In the genomic region with DNA sequence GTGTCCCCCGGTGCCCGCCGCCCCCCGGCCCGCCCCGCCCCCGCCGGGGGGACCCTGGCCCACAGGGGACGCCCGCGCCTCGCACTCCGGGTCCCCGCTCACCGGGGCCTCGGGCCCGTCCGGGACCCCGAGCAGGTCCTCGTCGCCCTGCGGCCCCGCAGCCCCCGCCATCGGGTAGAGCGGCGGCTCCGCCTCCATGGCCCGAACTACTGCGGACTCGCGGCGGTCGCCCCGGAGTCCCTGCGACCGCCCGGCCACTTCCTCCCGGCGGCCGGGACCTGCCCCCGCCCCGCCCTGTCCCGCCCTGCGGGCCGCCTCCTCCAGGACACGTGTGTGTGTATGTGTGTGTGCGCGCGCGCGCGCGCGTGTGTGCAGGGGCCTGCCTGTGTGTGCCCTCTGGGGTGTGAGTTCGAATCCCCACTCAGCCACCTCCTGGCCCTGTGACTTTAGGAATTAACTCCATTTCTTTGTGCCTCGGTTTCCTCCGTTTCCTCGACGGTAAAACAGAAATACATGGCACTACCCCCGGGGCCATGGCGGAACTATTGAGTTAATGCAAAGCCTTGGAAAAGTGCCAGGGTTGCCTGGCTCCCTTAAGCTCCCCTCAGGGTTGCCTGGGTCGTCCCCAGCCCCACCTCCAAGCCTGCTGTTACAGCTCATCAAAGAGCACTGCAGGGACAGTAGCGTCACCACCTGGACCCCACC, we compare ENCODE assay signal across 8 cellular contexts. TPM values are rescaled to one million over a fixed set of nuclear protein-coding genes. Genes with fewer than 3 reads are reported as not detected.
DNase-seq lines count a peak whose midpoint lies in the region; ATAC-seq and TF ChIP-seq lines count a peak whose summit lies in the region.

A gene with protein sequence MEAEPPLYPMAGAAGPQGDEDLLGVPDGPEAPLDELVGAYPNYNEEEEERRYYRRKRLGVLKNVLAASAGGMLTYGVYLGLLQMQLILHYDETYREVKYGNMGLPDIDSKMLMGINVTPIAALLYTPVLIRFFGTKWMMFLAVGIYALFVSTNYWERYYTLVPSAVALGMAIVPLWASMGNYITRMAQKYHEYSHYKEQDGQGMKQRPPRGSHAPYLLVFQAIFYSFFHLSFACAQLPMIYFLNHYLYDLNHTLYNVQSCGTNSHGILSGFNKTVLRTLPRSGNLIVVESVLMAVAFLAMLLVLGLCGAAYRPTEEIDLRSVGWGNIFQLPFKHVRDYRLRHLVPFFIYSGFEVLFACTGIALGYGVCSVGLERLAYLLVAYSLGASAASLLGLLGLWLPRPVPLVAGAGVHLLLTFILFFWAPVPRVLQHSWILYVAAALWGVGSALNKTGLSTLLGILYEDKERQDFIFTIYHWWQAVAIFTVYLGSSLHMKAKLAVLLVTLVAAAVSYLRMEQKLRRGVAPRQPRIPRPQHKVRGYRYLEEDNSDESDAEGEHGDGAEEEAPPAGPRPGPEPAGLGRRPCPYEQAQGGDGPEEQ (minus strand): TSS at position 252 of the 705 bp plus-strand sequence. CDS start 54 bp downstream, at position 198.

- no peak for TF ChIP-seq EP300 in suprapubic skin (IDR thresholded peaks at IDR 0.05)

- H3K36me3 ChIP-seq in suprapubic skin, result no peaks in the 10 kb centered on the region

- TF ChIP-seq POLR2A in Raji (IDR thresholded peaks at IDR 0.05; ENCODE audit: insufficient read depth, low read depth, low read length) (peak; percentile 79), suprapubic skin (IDR thresholded peaks at IDR 0.05) (no peak)

- DNase-seq in AG09309 (ENCODE audit: low read depth) (no peak), foreskin keratinocyte (peak in 1 of 2 donors; percentile 57), nucleus accumbens (lab: John Stamatoyannopoulos, UW) (peak in 43 of 56 donors; percentile 16 to 79 (median 44)), suprapubic skin (ENCODE audit: low spot score in 2 of 2) (peak; percentile 92 to 94)
- DNase-seq in activated T-helper 9 cell treated with anti-CD3 and anti-CD28 coated beads, Interleukin-2, amount 50 U/mL, for 16 hours (ENCODE audit: low read depth), result peak; percentile 75

- H3K27me3 ChIP-seq in foreskin keratinocyte, result no peaks in the 10 kb centered on the region
- H3K27me3 ChIP-seq in suprapubic skin, result no peaks in the 10 kb centered on the region

- H3K4me1 ChIP-seq in foreskin keratinocyte, result no peaks in the 10 kb centered on the region
- peaks cover 25% of the 10 kb centered on the region for H3K4me1 ChIP-seq in suprapubic skin

- no peak within 1 kb of the TSS for H3K27ac ChIP-seq in foreskin keratinocyte
- peak within 1 kb of the TSS; percentile 60 for H3K27ac ChIP-seq in suprapubic skin

- H3K4me3 ChIP-seq in AG09309 (ENCODE audit: control insufficient read depth, low read depth, low read length) (peak within 1 kb of the TSS; percentile 52), suprapubic skin (peak within 1 kb of the TSS; percentile 80)

- TF ChIP-seq CTCF in AG09309 (IDR thresholded peaks at IDR 0.05; ENCODE audit: control insufficient read depth, insufficient read depth, low read depth, low read length, missing control alignments) (no peak), foreskin keratinocyte (conservative IDR thresholded peaks at IDR 0.05) (no peak), suprapubic skin (IDR thresholded peaks at IDR 0.05) (no peak)

- ATAC-seq in GM19023 (IDR thresholded peaks at IDR 0.05; ENCODE audit: unreplicated experiment) (peak; percentile 56), HG03521 (IDR thresholded peaks at IDR 0.05; ENCODE audit: unreplicated experiment) (peak; percentile 57), foreskin keratinocyte (peak; percentile 49)

- 12% methylated on average over 8 of the region's 64 CpGs for WGBS in suprapubic skin

- no peaks in the 10 kb centered on the region for H3K9me3 ChIP-seq in suprapubic skin

RNA-seq across cellular contexts. Expression of the gene that starts here (rescaled TPM):
- total RNA-seq in foreskin keratinocyte, result 14.8 and 16.3 TPM in 2 replicates
- polyA plus RNA-seq in foreskin keratinocyte, result 14.8 and 15.3 TPM in 2 replicates
- 10 to 100 TPM; 22.7 to 34.3 (median 28.1) TPM for total RNA-seq in suprapubic skin
